ENCODE assay signal across 8 cellular contexts in genomic region chr15:98647774-98648653, GRCh38. TPM values are rescaled to one million over a fixed set of nuclear protein-coding genes. Genes with fewer than 3 reads are reported as not detected.
DNase-seq lines count a peak whose midpoint lies in the region; ATAC-seq, FAIRE-seq and TF ChIP-seq lines count a peak whose summit lies in the region.

TSS of gene IGF1R (plus strand) at chr15:98648539. CDS start at chr15:98649582, 1,043 bp downstream.

- H3K27ac ChIP-seq in kidney (ENCODE audit: low read depth in 2 of 2, low read length in 2 of 2), result peak within 1 kb of the TSS; percentile 90 to 91

- DNase-seq in A172 (ENCODE audit: low spot score), result peak; percentile 50
- peak; percentile 56 for DNase-seq in NCI-H2196 treated with DMSO at 0.1 percent for 48 hours (lab: John Stamatoyannopoulos, UW; ENCODE audit: unreplicated experiment)
- peak; percentile 56 for DNase-seq in activated CD4-positive, CD25-positive, alpha-beta regulatory T cell treated with anti-CD3 and anti-CD28 coated beads, Interleukin-2, amount 50 U/mL, for 16 hours (ENCODE audit: low read depth, low spot score)
- DNase-seq in cerebellar cortex (ENCODE audit: low spot score), result peak; percentile 83
- peak; percentile 95 for DNase-seq in kidney
- peak; percentile 70 to 80 (median 73) for DNase-seq in stimulated activated CD4-positive, alpha-beta T cell treated with anti-CD3 and anti-CD28 coated beads, Interleukin-12 subunit alpha, Interleukin-12 subunit beta, amount 100 ng/mL, for 48 hours (ENCODE audit: low read depth in 2 of 3, low spot score in 1 of 3)

- H3K9me3 ChIP-seq in kidney (ENCODE audit: control insufficient read depth in 1 of 2, low read length in 2 of 2), result no peaks in the 10 kb centered on the region

- H3K36me3 ChIP-seq in kidney (ENCODE audit: control insufficient read depth in 1 of 2, insufficient read depth in 2 of 2, low read length in 2 of 2), result no peaks in the 10 kb centered on the region

- peak; percentile 60 for ATAC-seq in GM18858 (IDR thresholded peaks at IDR 0.05; ENCODE audit: unreplicated experiment)
- peak; percentile 65 for ATAC-seq in HG03095 (IDR thresholded peaks at IDR 0.05; ENCODE audit: unreplicated experiment)

- H3K9ac ChIP-seq in kidney (ENCODE audit: low read length in 2 of 2), result peak within 1 kb of the TSS; percentile 73 to 92

- peak within 1 kb of the TSS; percentile 87 to 91 for H3K4me3 ChIP-seq in kidney (ENCODE audit: low read length in 2 of 2)

- FAIRE-seq in kidney (lab: Jason Lieb, UNC), result no peak

- no peak for TF ChIP-seq CTCF in kidney (IDR thresholded peaks at IDR 0.05; ENCODE audit: borderline replicate concordance, extremely low read depth, insufficient read depth)

- intact Hi-C loops in kidney (cut with DNase I), result no loop called here

- H3K4me1 ChIP-seq in kidney (ENCODE audit: control insufficient read depth in 1 of 2, insufficient read depth in 1 of 2, low read depth in 1 of 2, low read length in 2 of 2), result peaks cover 0 to 2% of the 10 kb centered on the region in 2 donors

RNA-seq across cellular contexts. Expression of gene IGF1R, which starts in this region (rescaled TPM):
- total RNA-seq in A172 (2014; rRNA removed; shearing (Covaris generic)), result 6.1 and 9.4 TPM in 2 replicates
- 73.2 TPM for total RNA-seq in kidney
- 6.5 TPM for polyA plus RNA-seq in kidney (ENCODE audit: insufficient read depth, low read depth, low replicate concordance)

Comparison
In these comparisons a context has a peak if more than half of its experiments do, and no peak if none do; other contexts are left out.
1. Peak in every context shown above with its lines: DNase-seq, ATAC-seq, H3K4me3 ChIP-seq and H3K27ac ChIP-seq.